ENCODE assay signal across 20 cellular contexts in genomic region chr2:3130889-3131635, GRCh38.
DNase-seq lines count a peak whose midpoint lies in the region; ATAC-seq and TF ChIP-seq lines count a peak whose summit lies in the region.
"Had no signal": no experiment of that assay in that cellular context is flagged by ENCODE, and none has a peak within 500 bp of the region (broad histone marks: within the 10 kb centered on the region; RNA-seq: fewer than 3 reads in every experiment).

No MANE protein-coding gene starts in this region.

- no peak for TF ChIP-seq CTCF in HEK293 (tag by site-specific recombination; IDR thresholded peaks at IDR 0.05)

- peak; percentile 49 for DNase-seq in NCI-H69 (lab: John Stamatoyannopoulos, UW)
- DNase-seq in islet precursor cell = peak; percentile 50
- peak; percentile 42 for DNase-seq in sciatic nerve (ENCODE audit: low spot score)
- DNase-seq in GDM1 (lab: John Stamatoyannopoulos, UW) = no peak
- DNase-seq in Right ventricle myocardium inferior (ENCODE audit: missing footprints) = no peak
- DNase-seq: activated CD4-positive, alpha-beta T cell treated with anti-CD3 and anti-CD28 coated beads for 1 hour; activated naive CD8-positive, alpha-beta T cell treated with anti-CD3 and anti-CD28 coated beads for 36 hours; Calu3; HCEC 1CT; immature natural killer cell; NCI-H2029; NCI-H510A treated with DMSO at 0.1 percent for 48 hours; stimulated activated CD4-positive, alpha-beta T cell treated with anti-CD3 and anti-CD28 coated beads, Interleukin-1b, Interleukin-23, amount 100 ng/mL, for 48 hours; stimulated activated naive CD4-positive, alpha-beta T cell treated with Interleukin-2 at 50 U/mL for 16 hours had no signal

- H3K4me3 ChIP-seq in HEK293 (ENCODE audit: low read depth, low read length) = no peak overlapping the region
- H3K4me3 ChIP-seq: coronary artery, pancreas, tibial nerve had no signal

- no peak for ATAC-seq in sciatic nerve
- ATAC-seq in GM21528 (IDR thresholded peaks at IDR 0.05; ENCODE audit: low FRiP score, unreplicated experiment) = no peak
- no peak for ATAC-seq in Right ventricle myocardium inferior
- ATAC-seq: Panc1, pancreas had no signal

- H3K27ac ChIP-seq in HEK293 (ENCODE audit: extremely low read depth, low read depth, low read length) = no peak overlapping the region
- H3K27ac ChIP-seq: coronary artery, pancreas, tibial nerve had no signal

- intact Hi-C loops in sciatic nerve (cut with DNase I) (no loop called here), Right ventricle myocardium inferior (cut with DNase I) (no loop called here)

- H3K4me1 ChIP-seq in HEK293 (ENCODE audit: control insufficient read depth, insufficient read depth, low read length) = no peaks in the 10 kb centered on the region
- H3K4me1 ChIP-seq: pancreas had no signal

- POLR2A ChIA-PET in HEK293 (lab: Yijun Ruan, JAX) = no interaction called here

- no peaks in the 10 kb centered on the region for H3K36me3 ChIP-seq in HEK293 (ENCODE audit: control insufficient read depth in 2 of 2, insufficient read depth in 1 of 2, low read length in 2 of 2)
- H3K36me3 ChIP-seq: pancreas, tibial nerve had no signal

- no peaks in the 10 kb centered on the region for H3K9me3 ChIP-seq in HEK293 (ENCODE audit: control insufficient read depth, insufficient read depth, low read depth, low read length)
- H3K9me3 ChIP-seq: pancreas had no signal

- CTCF ChIA-PET in HEK293 (lab: Yijun Ruan, JAX) = no interaction called here

TF ChIP-seq in HEK293, 187 proteins besides CTCF, POLR2A, EP300 and RAD21:
- no peak for TF ChIP-seq WT1 (tag by site-specific recombination; IDR thresholded peaks at IDR 0.05)
- no peak for TF ChIP-seq ZNF266 (tag by site-specific recombination; IDR thresholded peaks at IDR 0.05; ENCODE audit: low read depth)
- peak; percentile 65 for TF ChIP-seq ZIC2 (tag by site-specific recombination; IDR thresholded peaks at IDR 0.05)
TF ChIP-seq in HEK293: peak in this region for 1.

Comparison
In these comparisons a context has a peak if more than half of its experiments do, and no peak if none do; other contexts are left out.
1. DNase-seq: peak in NCI-H69 (single experiment), islet precursor cell (single experiment) and sciatic nerve (single experiment); none in GDM1 (single experiment) and Right ventricle myocardium inferior (single experiment).